Comparison of ENCODE assay signal across 1 cellular context in genomic region chr16:25109643-25110042, GRCh38.
TF ChIP-seq lines count a peak whose summit lies in the region.

No MANE protein-coding gene starts in this region.

TF ChIP-seq in K562, 482 proteins besides CTCF, POLR2A, EP300 and RAD21 (continued from another document):
- 0 out of 2 replicates have a peak, but pooled peaks have one; percentile 32 for TF ChIP-seq ZBTB2 (IDR thresholded peaks at IDR 0.05)
